In genomic region chr10:79331226-79331625, GRCh38 we compare ENCODE assay signal across 9 cellular contexts. TPM values are rescaled to one million over a fixed set of nuclear protein-coding genes. Genes with fewer than 3 reads are reported as not detected.
A peak's percentile ranks its signal among the peaks of the same experiment; 100 is the strongest.
DNase-seq lines count a peak whose midpoint lies in the region; ATAC-seq and TF ChIP-seq lines count a peak whose summit lies in the region.
"Had no signal": no experiment of that assay in that cellular context is flagged by ENCODE, and none has a peak within 500 bp of the region (broad histone marks: within the 10 kb centered on the region; RNA-seq: fewer than 3 reads in every experiment).

No MANE protein-coding gene starts in this region.

- H2AFZ ChIP-seq in PC-3 (ENCODE audit: low read length), result no peak overlapping the region

- no peak overlapping the region for H3K4me3 ChIP-seq in PC-3 (ENCODE audit: low read length)
- H3K4me3 ChIP-seq in lower lobe of right lung, result no peak overlapping the region
- H3K4me3 ChIP-seq in gastroesophageal sphincter, result no peak overlapping the region
- H3K4me3 ChIP-seq: lung had no signal

- 80 to 81% methylated on average over 1 to 4 of the region's 5 CpGs for WGBS in gastroesophageal sphincter (ENCODE audit: low coverage in 1 of 2), 2 donors

- H3K27ac ChIP-seq in PC-3 (ENCODE audit: low read length) (peak overlapping the region; percentile 81), lower lobe of right lung (no peak overlapping the region), gastroesophageal sphincter (no peak overlapping the region)

- no peak for TF ChIP-seq POLR2A in GM18505 (IDR thresholded peaks at IDR 0.05; ENCODE audit: borderline replicate concordance, extremely low read depth, insufficient read depth, insufficient read length)
- TF ChIP-seq POLR2A in gastroesophageal sphincter (IDR thresholded peaks at IDR 0.05), result no peak

- peak overlapping the region; percentile 42 for H3K4me2 ChIP-seq in PC-3 (ENCODE audit: low read length)

- no peak for TF ChIP-seq EP300 in gastroesophageal sphincter (IDR thresholded peaks at IDR 0.05)

- peak; percentile 12 for ATAC-seq in GM18505 (IDR thresholded peaks at IDR 0.05; ENCODE audit: unreplicated experiment)
- ATAC-seq in GM21529 (IDR thresholded peaks at IDR 0.05; ENCODE audit: unreplicated experiment), result peak; percentile 19
- peak; percentile 60 for ATAC-seq in PC-3
- ATAC-seq in lower lobe of right lung, result no peak
- ATAC-seq in GM19328 (IDR thresholded peaks at IDR 0.05; ENCODE audit: unreplicated experiment), result no peak
- no peak for ATAC-seq in gastroesophageal sphincter

- intact Hi-C loops in PC-3 (cut with micrococcal nuclease), result no loop called here
- intact Hi-C loops in lower lobe of right lung (cut with DNase I), result no loop called here

- CTCF ChIA-PET in PC-3 (lab: Charles Lee), result interaction anchor here (0.8 to 1.0 kb wide), 3 partner anchors 8 to 43 kb away, joined by 3 to 6 read pairs (median 3); no protein-coding TSS in a partner anchor

- H3F3A ChIP-seq in PC-3 (ENCODE audit: low read length, unreplicated experiment), result peaks cover 21% of the 10 kb centered on the region

- TF ChIP-seq CTCF in PC-3 (conservative IDR thresholded peaks at IDR 0.05; ENCODE audit: low read depth, low read length) (no peak), lower lobe of right lung (IDR thresholded peaks at IDR 0.05) (no peak), gastroesophageal sphincter (IDR thresholded peaks at IDR 0.05) (no peak)

- DNase-seq in PC-3 (peak; percentile 98), lower lobe of right lung (peak; percentile 21), NAMALWA (ENCODE audit: low spot score) (no peak)
- DNase-seq: NCI-H526 had no signal

- H3K9me2 ChIP-seq in PC-3 (replicated peaks; ENCODE audit: low read length), result no peaks in the 10 kb centered on the region

- H3K79me2 ChIP-seq in PC-3 (ENCODE audit: low read length), result no peaks in the 10 kb centered on the region

- H3K36me3 ChIP-seq in PC-3 (ENCODE audit: low read depth, low read length) (no peaks in the 10 kb centered on the region; the same call in 1 of the 2 replicates), lower lobe of right lung (no peaks in the 10 kb centered on the region), gastroesophageal sphincter (no peaks in the 10 kb centered on the region)

- H3K27me3 ChIP-seq in PC-3 (ENCODE audit: low read length) (no peaks in the 10 kb centered on the region), lower lobe of right lung (ENCODE audit: low read depth) (no peaks in the 10 kb centered on the region), gastroesophageal sphincter (no peaks in the 10 kb centered on the region)

- BruUV-seq in PC-3 (replicated peaks; lab: Mats Ljungman, UMichigan), result TSS peak; percentile 83

- H3K4me1 ChIP-seq in PC-3 (ENCODE audit: insufficient read depth, low read length), result peaks cover 60% of the 10 kb centered on the region
- no peaks in the 10 kb centered on the region for H3K4me1 ChIP-seq in lower lobe of right lung
- H3K4me1 ChIP-seq in gastroesophageal sphincter, result peaks cover 0 to 6% (median 0%) of the 10 kb centered on the region in 3 donors

- POLR2A ChIA-PET in PC-3 (lab: Charles Lee; ENCODE audit: unreplicated experiment), result interaction anchor here (1.0 kb wide), 1 partner anchor 9 kb away, joined by 5 read pairs; no protein-coding TSS in a partner anchor

- peak overlapping the region; percentile 74 for H3K9ac ChIP-seq in PC-3 (ENCODE audit: low read length)

- H3K9me3 ChIP-seq in PC-3 (ENCODE audit: low read length) (no peaks in the 10 kb centered on the region), lower lobe of right lung (no peaks in the 10 kb centered on the region), gastroesophageal sphincter (no peaks in the 10 kb centered on the region)

- no peaks in the 10 kb centered on the region for H4K20me1 ChIP-seq in PC-3 (ENCODE audit: low read length)

RNA-seq across cellular contexts. Expression of gene PPIF, which starts 16.0 kb away (rescaled TPM):
- total RNA-seq in PC-3 (2014; rRNA removed), result 381 and 472 TPM in 2 replicates
- 28.5 TPM for total RNA-seq in lower lobe of right lung
- total RNA-seq in gastroesophageal sphincter, result 10 to 100 TPM; 16.5 to 38.0 (median 22.8) TPM

Comparison
In these comparisons a context has a peak if more than half of its experiments do, and no peak if none do; other contexts are left out.
1. ATAC-seq: peak in GM18505 (single experiment), GM21529 (single experiment) and PC-3 (single experiment); none in lower lobe of right lung (0 of 2), GM19328 (single experiment) and gastroesophageal sphincter (single experiment).